1 cellular context compared by ENCODE assay signal in the genomic region with DNA sequence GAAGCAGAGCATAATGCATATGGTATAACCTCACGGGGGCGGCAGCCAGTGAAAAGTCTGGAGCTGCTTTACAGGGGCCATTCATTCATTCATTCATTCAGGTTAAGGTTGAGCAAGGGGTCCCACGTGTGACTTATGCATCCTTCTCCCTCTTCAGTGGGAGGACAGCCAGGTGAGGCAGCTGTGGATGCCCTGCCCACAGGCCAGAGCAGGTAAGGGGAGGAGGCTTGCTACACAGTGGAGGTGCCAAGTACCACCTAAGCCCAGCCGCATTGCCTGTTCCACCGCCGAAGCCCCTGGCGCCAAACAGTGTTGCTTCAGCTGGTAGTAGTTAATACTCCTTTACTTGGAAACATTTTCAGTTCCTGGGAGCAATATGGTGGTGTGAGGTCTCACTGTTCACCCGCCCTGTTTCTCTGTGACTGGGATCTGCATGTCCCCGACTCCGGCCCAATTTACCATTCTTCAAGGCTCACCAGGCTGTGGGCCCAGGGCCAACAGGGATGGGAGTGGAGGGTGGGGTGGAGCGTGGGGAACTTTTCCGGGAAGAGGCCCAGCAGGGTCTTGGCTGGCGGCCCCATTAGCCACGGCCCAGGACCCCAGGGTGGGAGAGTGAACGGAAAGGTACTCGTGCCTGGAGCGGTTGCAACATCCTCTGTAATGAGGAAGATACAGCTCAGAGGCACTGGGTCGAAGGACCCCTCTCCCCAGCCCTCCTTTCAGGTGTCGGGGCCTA.
TF ChIP-seq lines count a peak whose summit lies in the region.

No MANE protein-coding gene starts in this region.

TF ChIP-seq in SK-N-SH treated with all-trans-retinoic acid at 6 μM for 48 hours, 23 proteins besides CTCF, POLR2A, EP300 and RAD21 (continued from another document):
- TF ChIP-seq, protein P1, sequence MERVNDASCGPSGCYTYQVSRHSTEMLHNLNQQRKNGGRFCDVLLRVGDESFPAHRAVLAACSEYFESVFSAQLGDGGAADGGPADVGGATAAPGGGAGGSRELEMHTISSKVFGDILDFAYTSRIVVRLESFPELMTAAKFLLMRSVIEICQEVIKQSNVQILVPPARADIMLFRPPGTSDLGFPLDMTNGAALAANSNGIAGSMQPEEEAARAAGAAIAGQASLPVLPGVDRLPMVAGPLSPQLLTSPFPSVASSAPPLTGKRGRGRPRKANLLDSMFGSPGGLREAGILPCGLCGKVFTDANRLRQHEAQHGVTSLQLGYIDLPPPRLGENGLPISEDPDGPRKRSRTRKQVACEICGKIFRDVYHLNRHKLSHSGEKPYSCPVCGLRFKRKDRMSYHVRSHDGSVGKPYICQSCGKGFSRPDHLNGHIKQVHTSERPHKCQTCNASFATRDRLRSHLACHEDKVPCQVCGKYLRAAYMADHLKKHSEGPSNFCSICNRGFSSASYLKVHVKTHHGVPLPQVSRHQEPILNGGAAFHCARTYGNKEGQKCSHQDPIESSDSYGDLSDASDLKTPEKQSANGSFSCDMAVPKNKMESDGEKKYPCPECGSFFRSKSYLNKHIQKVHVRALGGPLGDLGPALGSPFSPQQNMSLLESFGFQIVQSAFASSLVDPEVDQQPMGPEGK (CRISPR knock-in tag; IDR thresholded peaks at IDR 0.05; ENCODE audit: borderline replicate concordance): no peak
- no peak for TF ChIP-seq SNAI2 (CRISPR knock-in tag; IDR thresholded peaks at IDR 0.05)
- TF ChIP-seq ARNTL (CRISPR knock-in tag; IDR thresholded peaks at IDR 0.05; ENCODE audit: borderline replicate concordance, low read depth): no peak
- no peak for TF ChIP-seq CSDC2 (CRISPR knock-in tag; IDR thresholded peaks at IDR 0.05)
- TF ChIP-seq TOX (CRISPR knock-in tag; IDR thresholded peaks at IDR 0.05; ENCODE audit: borderline replicate concordance): no peak
- TF ChIP-seq, protein P2, sequence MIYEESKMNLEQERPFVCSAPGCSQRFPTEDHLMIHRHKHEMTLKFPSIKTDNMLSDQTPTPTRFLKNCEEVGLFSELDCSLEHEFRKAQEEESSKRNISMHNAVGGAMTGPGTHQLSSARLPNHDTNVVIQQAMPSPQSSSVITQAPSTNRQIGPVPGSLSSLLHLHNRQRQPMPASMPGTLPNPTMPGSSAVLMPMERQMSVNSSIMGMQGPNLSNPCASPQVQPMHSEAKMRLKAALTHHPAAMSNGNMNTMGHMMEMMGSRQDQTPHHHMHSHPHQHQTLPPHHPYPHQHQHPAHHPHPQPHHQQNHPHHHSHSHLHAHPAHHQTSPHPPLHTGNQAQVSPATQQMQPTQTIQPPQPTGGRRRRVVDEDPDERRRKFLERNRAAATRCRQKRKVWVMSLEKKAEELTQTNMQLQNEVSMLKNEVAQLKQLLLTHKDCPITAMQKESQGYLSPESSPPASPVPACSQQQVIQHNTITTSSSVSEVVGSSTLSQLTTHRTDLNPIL (CRISPR knock-in tag; IDR thresholded peaks at IDR 0.05; ENCODE audit: low read depth): no peak
- TF ChIP-seq BACH2 (CRISPR knock-in tag; IDR thresholded peaks at IDR 0.05; ENCODE audit: borderline replicate concordance): no peak
- no peak for TF ChIP-seq ZNF565 (CRISPR knock-in tag; conservative IDR thresholded peaks at IDR 0.05; ENCODE audit: low read depth)
- no peak for TF ChIP-seq ZFP30 (CRISPR knock-in tag; IDR thresholded peaks at IDR 0.05)
- TF ChIP-seq TCF4 (CRISPR knock-in tag; IDR thresholded peaks at IDR 0.05; ENCODE audit: borderline replicate concordance): no peak
TF ChIP-seq in SK-N-SH treated with all-trans-retinoic acid at 6 μM for 48 hours: peak in this region for 0.
